In the genomic region with DNA sequence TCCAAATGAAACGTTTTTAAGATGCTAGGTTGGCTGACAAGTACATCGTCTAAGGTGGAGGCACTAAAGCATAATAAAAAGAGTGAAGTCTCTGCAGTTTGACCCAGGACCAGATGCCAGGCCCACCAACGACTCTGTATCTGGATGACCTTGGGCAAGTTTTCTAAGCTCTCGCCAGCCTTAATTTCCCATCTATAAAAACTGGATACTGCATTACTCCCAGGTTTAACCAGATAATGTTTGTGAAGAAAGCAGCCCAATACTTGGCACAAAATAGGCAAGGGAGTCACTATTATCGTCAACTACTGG, we compare ENCODE assay signal across 8 cellular contexts. TPM values are rescaled to one million over a fixed set of nuclear protein-coding genes. Genes with fewer than 3 reads are reported as not detected.
DNase-seq lines count a peak whose midpoint lies in the region; TF ChIP-seq lines count a peak whose summit lies in the region.

No MANE protein-coding gene starts in this region.

- peaks cover 20% of the 10 kb centered on the region for H3K4me1 ChIP-seq in GM23248 (ENCODE audit: insufficient read depth)

- TF ChIP-seq CTCF in VCaP (conservative IDR thresholded peaks at IDR 0.05) (no peak), fibroblast of villous mesenchyme (IDR thresholded peaks at IDR 0.05; ENCODE audit: insufficient read depth, low read depth, low read length) (no peak)

- peaks cover 11% of the 10 kb centered on the region; the same call in 1 of the 2 replicates for H3F3A ChIP-seq in GM23248 (ENCODE audit: insufficient read depth)

- H3K9me3 ChIP-seq in GM23248 (ENCODE audit: low read depth) = no peaks in the 10 kb centered on the region

- peaks cover 8% of the 10 kb centered on the region for H3K27me3 ChIP-seq in GM23248 (replicated peaks; ENCODE audit: insufficient read depth)

- peak overlapping the region; percentile 98 for H3K4me2 ChIP-seq in GM23248 (ENCODE audit: unreplicated experiment)

- peak overlapping the region; percentile 94 for H2AFZ ChIP-seq in GM23248

- WGBS in GM23248 (ENCODE audit: low coverage in 1 of 2, low lambda C conversion rate in 2 of 2, missing lambda C conversion rate in 2 of 2), 2 experiments = 26 to 35% methylated on average over 5 of the region's 5 CpGs

- in situ Hi-C loops in GM23248 (cut with MboI) = loop anchor here (10.0 kb wide), 1 partner anchor 301 kb away; the partner anchor contains the start of gene ADSL

- H3K4me3 ChIP-seq in GM23248 = peak overlapping the region; percentile 88
- H3K4me3 ChIP-seq in fibroblast of villous mesenchyme (ENCODE audit: low read depth, low read length) = peak overlapping the region; percentile 92
- H3K4me3 ChIP-seq in skeletal muscle cell (ENCODE audit: low read depth, low read length) = peak overlapping the region; percentile 79

- DNase-seq in GM23248 = no peak
- DNase-seq in fibroblast of villous mesenchyme (ENCODE audit: low read depth) = no peak
- no peak for DNase-seq in skeletal muscle cell (ENCODE audit: low read depth)
- no peak for DNase-seq in anterior cingulate cortex (lab: John Stamatoyannopoulos, UW)
- DNase-seq in NCI-H1694 (lab: John Stamatoyannopoulos, UW) = no peak
- DNase-seq in Ammon's horn (ENCODE audit: low spot score) = no peak
- DNase-seq in stimulated activated CD4-positive, alpha-beta T cell treated with anti-CD3 and anti-CD28 coated beads, Interleukin-2, amount 100 ng/mL, for 48 hours = no peak

- H3K79me2 ChIP-seq in GM23248 (ENCODE audit: insufficient read depth) = peaks cover 30% of the 10 kb centered on the region

- no peaks in the 10 kb centered on the region for H3K36me3 ChIP-seq in GM23248 (ENCODE audit: low read depth)

- H3K9ac ChIP-seq in GM23248 = peak overlapping the region; percentile 86

- H3K9me2 ChIP-seq in GM23248 (ENCODE audit: insufficient read depth) = no peaks in the 10 kb centered on the region

- H4K20me1 ChIP-seq in GM23248 (ENCODE audit: insufficient read depth) = no peaks in the 10 kb centered on the region

- H3K27ac ChIP-seq in GM23248 (peak overlapping the region; percentile 86), VCaP (peak overlapping the region; percentile 94)

RNA-seq across cellular contexts. Expression of gene FAM83F, which starts 49.0 kb away (rescaled TPM):
- total RNA-seq in GM23248 (2014; rRNA removed; shearing (Covaris generic)) = not detected in 2 replicates
- not detected in 2 replicates for polyA plus RNA-seq in GM23248 (2016; fragmentation: Nextera tagmentation; extraction: Ambion mirVana)
- total RNA-seq in fibroblast of villous mesenchyme = not detected in 2 replicates
